1 cellular context compared by ENCODE assay signal in the genomic region with DNA sequence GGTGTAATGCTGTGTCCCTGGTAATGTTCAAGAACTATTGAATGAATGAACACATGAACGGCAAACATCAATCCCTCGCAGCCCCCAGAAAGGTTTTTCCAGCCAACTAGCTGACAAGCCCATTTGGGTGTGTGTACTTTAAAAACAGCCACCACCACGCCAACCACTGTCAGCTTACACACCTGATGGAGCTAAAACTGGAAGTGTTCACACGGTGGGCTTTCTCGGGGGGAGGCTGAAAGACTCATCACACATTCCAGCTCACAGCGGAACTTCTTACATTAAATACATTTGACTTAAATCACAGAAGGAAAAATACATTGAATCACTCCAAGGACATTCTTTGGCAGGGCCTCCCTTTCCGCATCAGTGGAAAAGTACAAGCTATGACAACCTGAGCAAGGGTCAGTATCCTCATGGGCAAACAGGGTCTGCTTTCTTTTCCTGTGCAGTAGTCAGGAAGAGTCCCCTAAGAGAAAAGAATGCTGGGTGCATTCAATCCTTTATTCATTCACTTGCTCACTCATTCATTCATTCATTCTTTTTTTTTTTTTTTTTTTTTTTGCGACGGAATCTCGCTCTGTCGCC.
TF ChIP-seq lines count a peak whose summit lies in the region.

No MANE protein-coding gene starts in this region.

TF ChIP-seq in HepG2, 621 proteins besides CTCF, POLR2A, EP300 and RAD21 (continued from another document):
- TF ChIP-seq NFE2L1 (CRISPR knock-in tag; IDR thresholded peaks at IDR 0.05; ENCODE audit: borderline replicate concordance) (no peak), FOXK2 (IDR thresholded peaks at IDR 0.05) (no peak), EZH2 (conservative IDR thresholded peaks at IDR 0.05; ENCODE audit: low read depth, low read length) (no peak), ZNF614 (CRISPR knock-in tag; IDR thresholded peaks at IDR 0.05; ENCODE audit: borderline replicate concordance) (no peak), DMAP1 (CRISPR knock-in tag; IDR thresholded peaks at IDR 0.05) (no peak), ZBTB38 (CRISPR knock-in tag; IDR thresholded peaks at IDR 0.05) (no peak), UBTF (CRISPR knock-in tag; IDR thresholded peaks at IDR 0.05) (no peak), ZFP1 (CRISPR knock-in tag; IDR thresholded peaks at IDR 0.05) (no peak), ZNF720 (CRISPR knock-in tag; IDR thresholded peaks at IDR 0.05) (no peak), CEBPG (CRISPR knock-in tag; IDR thresholded peaks at IDR 0.05) (0 out of 2 replicates have a peak, but pooled peaks have one; percentile 5), RBAK (CRISPR knock-in tag; IDR thresholded peaks at IDR 0.05) (peak; percentile 76; the same call in 1 of the 2 replicates), ZBTB7B (CRISPR knock-in tag; IDR thresholded peaks at IDR 0.05) (peak; percentile 58; the same call in 1 of the 2 replicates), HNF4A (CRISPR knock-in tag; IDR thresholded peaks at IDR 0.05) (peak; percentile 29; the same call in 1 of the 2 replicates), ZNF788 (CRISPR knock-in tag; IDR thresholded peaks at IDR 0.05; ENCODE audit: borderline replicate concordance) (no peak), NAIF1 (CRISPR knock-in tag; IDR thresholded peaks at IDR 0.05; ENCODE audit: borderline replicate concordance) (no peak), ZSCAN9 (CRISPR knock-in tag; IDR thresholded peaks at IDR 0.05; ENCODE audit: borderline replicate concordance) (peak; percentile 89), SYNCRIP (IDR thresholded peaks at IDR 0.05; ENCODE audit: insufficient read depth, low read depth, low read length) (no peak), ELF1 (CRISPR knock-in tag; IDR thresholded peaks at IDR 0.05) (peak; percentile 25; the same call in 1 of the 2 replicates), KIAA2018 (CRISPR knock-in tag; IDR thresholded peaks at IDR 0.05; ENCODE audit: borderline replicate concordance) (no peak)
- TF ChIP-seq, protein P1, sequence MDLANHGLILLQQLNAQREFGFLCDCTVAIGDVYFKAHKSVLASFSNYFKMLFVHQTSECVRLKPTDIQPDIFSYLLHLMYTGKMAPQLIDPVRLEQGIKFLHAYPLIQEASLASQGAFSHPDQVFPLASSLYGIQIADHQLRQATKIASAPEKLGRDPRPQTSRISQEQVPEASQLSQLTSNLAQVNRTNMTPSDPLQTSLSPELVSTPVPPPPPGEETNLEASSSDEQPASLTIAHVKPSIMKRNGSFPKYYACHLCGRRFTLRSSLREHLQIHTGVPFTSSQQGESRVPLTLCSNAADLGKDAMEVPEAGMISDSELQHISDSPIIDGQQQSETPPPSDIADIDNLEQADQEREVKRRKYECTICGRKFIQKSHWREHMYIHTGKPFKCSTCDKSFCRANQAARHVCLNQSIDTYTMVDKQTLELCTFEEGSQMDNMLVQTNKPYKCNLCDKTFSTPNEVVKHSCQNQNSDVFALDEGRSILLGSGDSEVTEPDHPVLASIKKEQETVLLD (CRISPR knock-in tag; IDR thresholded peaks at IDR 0.05; ENCODE audit: low read depth), result no peak
- TF ChIP-seq, protein P2, sequence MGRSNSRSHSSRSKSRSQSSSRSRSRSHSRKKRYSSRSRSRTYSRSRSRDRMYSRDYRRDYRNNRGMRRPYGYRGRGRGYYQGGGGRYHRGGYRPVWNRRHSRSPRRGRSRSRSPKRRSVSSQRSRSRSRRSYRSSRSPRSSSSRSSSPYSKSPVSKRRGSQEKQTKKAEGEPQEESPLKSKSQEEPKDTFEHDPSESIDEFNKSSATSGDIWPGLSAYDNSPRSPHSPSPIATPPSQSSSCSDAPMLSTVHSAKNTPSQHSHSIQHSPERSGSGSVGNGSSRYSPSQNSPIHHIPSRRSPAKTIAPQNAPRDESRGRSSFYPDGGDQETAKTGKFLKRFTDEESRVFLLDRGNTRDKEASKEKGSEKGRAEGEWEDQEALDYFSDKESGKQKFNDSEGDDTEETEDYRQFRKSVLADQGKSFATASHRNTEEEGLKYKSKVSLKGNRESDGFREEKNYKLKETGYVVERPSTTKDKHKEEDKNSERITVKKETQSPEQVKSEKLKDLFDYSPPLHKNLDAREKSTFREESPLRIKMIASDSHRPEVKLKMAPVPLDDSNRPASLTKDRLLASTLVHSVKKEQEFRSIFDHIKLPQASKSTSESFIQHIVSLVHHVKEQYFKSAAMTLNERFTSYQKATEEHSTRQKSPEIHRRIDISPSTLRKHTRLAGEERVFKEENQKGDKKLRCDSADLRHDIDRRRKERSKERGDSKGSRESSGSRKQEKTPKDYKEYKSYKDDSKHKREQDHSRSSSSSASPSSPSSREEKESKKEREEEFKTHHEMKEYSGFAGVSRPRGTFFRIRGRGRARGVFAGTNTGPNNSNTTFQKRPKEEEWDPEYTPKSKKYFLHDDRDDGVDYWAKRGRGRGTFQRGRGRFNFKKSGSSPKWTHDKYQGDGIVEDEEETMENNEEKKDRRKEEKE (IDR thresholded peaks at IDR 0.05), result no peak
- TF ChIP-seq, protein P3, sequence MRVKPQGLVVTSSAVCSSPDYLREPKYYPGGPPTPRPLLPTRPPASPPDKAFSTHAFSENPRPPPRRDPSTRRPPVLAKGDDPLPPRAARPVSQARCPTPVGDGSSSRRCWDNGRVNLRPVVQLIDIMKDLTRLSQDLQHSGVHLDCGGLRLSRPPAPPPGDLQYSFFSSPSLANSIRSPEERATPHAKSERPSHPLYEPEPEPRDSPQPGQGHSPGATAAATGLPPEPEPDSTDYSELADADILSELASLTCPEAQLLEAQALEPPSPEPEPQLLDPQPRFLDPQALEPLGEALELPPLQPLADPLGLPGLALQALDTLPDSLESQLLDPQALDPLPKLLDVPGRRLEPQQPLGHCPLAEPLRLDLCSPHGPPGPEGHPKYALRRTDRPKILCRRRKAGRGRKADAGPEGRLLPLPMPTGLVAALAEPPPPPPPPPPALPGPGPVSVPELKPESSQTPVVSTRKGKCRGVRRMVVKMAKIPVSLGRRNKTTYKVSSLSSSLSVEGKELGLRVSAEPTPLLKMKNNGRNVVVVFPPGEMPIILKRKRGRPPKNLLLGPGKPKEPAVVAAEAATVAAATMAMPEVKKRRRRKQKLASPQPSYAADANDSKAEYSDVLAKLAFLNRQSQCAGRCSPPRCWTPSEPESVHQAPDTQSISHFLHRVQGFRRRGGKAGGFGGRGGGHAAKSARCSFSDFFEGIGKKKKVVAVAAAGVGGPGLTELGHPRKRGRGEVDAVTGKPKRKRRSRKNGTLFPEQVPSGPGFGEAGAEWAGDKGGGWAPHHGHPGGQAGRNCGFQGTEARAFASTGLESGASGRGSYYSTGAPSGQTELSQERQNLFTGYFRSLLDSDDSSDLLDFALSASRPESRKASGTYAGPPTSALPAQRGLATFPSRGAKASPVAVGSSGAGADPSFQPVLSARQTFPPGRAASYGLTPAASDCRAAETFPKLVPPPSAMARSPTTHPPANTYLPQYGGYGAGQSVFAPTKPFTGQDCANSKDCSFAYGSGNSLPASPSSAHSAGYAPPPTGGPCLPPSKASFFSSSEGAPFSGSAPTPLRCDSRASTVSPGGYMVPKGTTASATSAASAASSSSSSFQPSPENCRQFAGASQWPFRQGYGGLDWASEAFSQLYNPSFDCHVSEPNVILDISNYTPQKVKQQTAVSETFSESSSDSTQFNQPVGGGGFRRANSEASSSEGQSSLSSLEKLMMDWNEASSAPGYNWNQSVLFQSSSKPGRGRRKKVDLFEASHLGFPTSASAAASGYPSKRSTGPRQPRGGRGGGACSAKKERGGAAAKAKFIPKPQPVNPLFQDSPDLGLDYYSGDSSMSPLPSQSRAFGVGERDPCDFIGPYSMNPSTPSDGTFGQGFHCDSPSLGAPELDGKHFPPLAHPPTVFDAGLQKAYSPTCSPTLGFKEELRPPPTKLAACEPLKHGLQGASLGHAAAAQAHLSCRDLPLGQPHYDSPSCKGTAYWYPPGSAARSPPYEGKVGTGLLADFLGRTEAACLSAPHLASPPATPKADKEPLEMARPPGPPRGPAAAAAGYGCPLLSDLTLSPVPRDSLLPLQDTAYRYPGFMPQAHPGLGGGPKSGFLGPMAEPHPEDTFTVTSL (CRISPR knock-in tag; IDR thresholded peaks at IDR 0.05; ENCODE audit: borderline replicate concordance), result 0 out of 2 replicates have a peak, but pooled peaks have one; percentile 18
